ENCODE assay signal across 10 cellular contexts in the genomic region with DNA sequence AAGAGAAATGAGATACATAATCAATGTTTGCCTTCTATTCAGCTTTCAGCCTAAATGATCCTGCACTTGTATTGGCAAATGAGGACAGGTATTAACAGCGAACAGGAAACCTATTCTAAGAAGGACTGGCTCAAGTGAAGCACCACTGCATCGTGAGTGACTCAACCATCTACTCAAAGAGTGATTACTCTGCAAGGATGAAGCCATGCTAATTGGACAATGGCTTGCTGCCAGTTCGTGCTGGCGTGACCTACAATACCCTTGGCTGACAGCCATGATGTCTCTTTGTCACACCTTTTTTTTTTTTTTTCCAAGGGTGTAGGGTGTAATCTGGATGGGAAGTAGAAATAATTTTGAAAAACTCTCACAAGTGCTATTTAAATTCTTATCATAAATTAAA.
DNase-seq lines count a peak whose midpoint lies in the region; ATAC-seq and TF ChIP-seq lines count a peak whose summit lies in the region.
"Had no signal": no experiment of that assay in that cellular context is flagged by ENCODE, and none has a peak within 500 bp of the region (broad histone marks: within the 10 kb centered on the region; RNA-seq: fewer than 3 reads in every experiment).

No MANE protein-coding gene starts in this region.

- CTCF ChIA-PET in CD4-positive, alpha-beta T cell (lab: Charles Lee), result no interaction called here

- H3K27me3 ChIP-seq in heart left ventricle, result no peaks in the 10 kb centered on the region
- H3K27me3 ChIP-seq in CD4-positive, alpha-beta T cell (ENCODE audit: control insufficient read depth, insufficient read depth, low read length), result no peaks in the 10 kb centered on the region

- no peak overlapping the region for H3K4me3 Mint-ChIP-seq in endothelial cell (ENCODE audit: unreplicated experiment)
- H3K4me3 Mint-ChIP-seq in CD4-positive, alpha-beta T cell, result no peak overlapping the region

- H3K27ac ChIP-seq in heart left ventricle, result no peak overlapping the region
- no peak overlapping the region for H3K27ac ChIP-seq in CD4-positive, alpha-beta T cell (ENCODE audit: low read depth, low read length)

- intact Hi-C loops in heart left ventricle (cut with DNase I), result no loop called here
- intact Hi-C loops in CD4-positive, alpha-beta T cell (cut with DNase I, micrococcal nuclease), result no loop called here

- POLR2A ChIA-PET in CD4-positive, alpha-beta T cell (lab: Charles Lee), result interaction anchor here (0.7 kb wide), 1 partner anchor 128 kb away, joined by 3 read pairs; no protein-coding TSS in a partner anchor

- no peaks in the 10 kb centered on the region for H3K36me3 ChIP-seq in heart left ventricle

- H3K36me3 Mint-ChIP-seq in endothelial cell (ENCODE audit: low read depth, unreplicated experiment), result no peaks in the 10 kb centered on the region
- peaks cover 43% of the 10 kb centered on the region for H3K36me3 Mint-ChIP-seq in CD4-positive, alpha-beta T cell (ENCODE audit: low read depth)

- in situ Hi-C loops in GM13977 (cut with MboI; ENCODE audit: low pct_unique_long_range_greater_than_20kb, low sequenced_read_pairs, unreplicated experiment), result no loop called here

- TF ChIP-seq CTCF in heart left ventricle (IDR thresholded peaks at IDR 0.05) (no peak), endothelial cell (IDR thresholded peaks at IDR 0.05; ENCODE audit: unreplicated experiment) (no peak), GM13977 (IDR thresholded peaks at IDR 0.05; ENCODE audit: extremely low read depth, insufficient read depth, missing control alignments) (no peak)
- TF ChIP-seq CTCF in CD4-positive, alpha-beta T cell (IDR thresholded peaks at IDR 0.05), result no peak

- peaks cover 0 to 39% (median 23%) of the 10 kb centered on the region in 12 donors for H3K4me1 ChIP-seq in heart left ventricle

- H3K9me3 ChIP-seq in heart left ventricle, result no peaks in the 10 kb centered on the region
- no peaks in the 10 kb centered on the region for H3K9me3 ChIP-seq in CD4-positive, alpha-beta T cell (ENCODE audit: control insufficient read depth, low read length)

- 20 to 32% (median 27%) methylated on average over 4 of the region's 4 CpGs for WGBS in heart left ventricle, 4 donors

- H3K4me3 ChIP-seq in heart left ventricle, result no peak overlapping the region

- peaks cover 2% of the 10 kb centered on the region for H3K27me3 Mint-ChIP-seq in endothelial cell (ENCODE audit: unreplicated experiment)
- H3K27me3 Mint-ChIP-seq in CD4-positive, alpha-beta T cell, result no peaks in the 10 kb centered on the region

- peaks cover 4% of the 10 kb centered on the region for H3K4me1 Mint-ChIP-seq in endothelial cell (ENCODE audit: unreplicated experiment)
- peaks cover 41% of the 10 kb centered on the region for H3K4me1 Mint-ChIP-seq in CD4-positive, alpha-beta T cell (ENCODE audit: low read depth)

- ATAC-seq in heart left ventricle, result peak; percentile 49 to 75 (median 65)
- no peak for ATAC-seq in CD4-positive, alpha-beta T cell (ENCODE audit: poor library complexity)

- no peak for TF ChIP-seq POLR2A in heart left ventricle (IDR thresholded peaks at IDR 0.05)

- no peaks in the 10 kb centered on the region for H3K9me3 Mint-ChIP-seq in endothelial cell (ENCODE audit: unreplicated experiment)
- no peaks in the 10 kb centered on the region for H3K9me3 Mint-ChIP-seq in CD4-positive, alpha-beta T cell

- H3K27ac Mint-ChIP-seq in endothelial cell (ENCODE audit: unreplicated experiment), result no peak overlapping the region
- no peak overlapping the region for H3K27ac Mint-ChIP-seq in CD4-positive, alpha-beta T cell

- peak; percentile 73 for DNase-seq in D341Med (ENCODE audit: low spot score)
- peak; percentile 96 for DNase-seq in NCI-H128 (lab: John Stamatoyannopoulos, UW; ENCODE audit: unreplicated experiment)
- peak; percentile 38 for DNase-seq in RKO (ENCODE audit: low spot score)
- peak; percentile 35 to 78 (median 67) for DNase-seq in heart left ventricle
- no peak for DNase-seq in stimulated activated naive CD4-positive, alpha-beta T cell treated with Interleukin-2 at 50 U/mL for 16 hours (lab: John Stamatoyannopoulos, UW)
- no peak for DNase-seq in endothelial cell (ENCODE audit: low spot score)
- DNase-seq in CD4-positive, alpha-beta T cell, result no peak
- no peak for DNase-seq in GM13977 (ENCODE audit: low spot score)
- DNase-seq: activated CD4-positive, alpha-beta T cell treated with anti-CD3 and anti-CD28 coated beads, Interleukin-2, amount 50 U/mL, for 4 hours; foreskin melanocyte had no signal

Comparison
In these comparisons a context has a peak if more than half of its experiments do, and no peak if none do; other contexts are left out.
1. DNase-seq: peak in D341Med (single experiment), NCI-H128 (single experiment), RKO (single experiment) and heart left ventricle (5 of 5); none in stimulated activated naive CD4-positive, alpha-beta T cell treated with Interleukin-2 at 50 U/mL for 16 hours (single experiment), endothelial cell (single experiment), CD4-positive, alpha-beta T cell (0 of 10) and GM13977 (single experiment).